In genomic region chr18:1503847-1504246, GRCh38 we compare ENCODE assay signal across 7 cellular contexts.
"Had no signal": no experiment of that assay in that cellular context is flagged by ENCODE, and none has a peak within 500 bp of the region (broad histone marks: within the 10 kb centered on the region; RNA-seq: fewer than 3 reads in every experiment).

No MANE protein-coding gene starts in this region.

- DNase-seq: IMR-90, KBM-7, KG1 had no signal

- H3K36me3 Mint-ChIP-seq: IgD-negative memory B cell had no signal

- H3K27me3 Mint-ChIP-seq: IgD-negative memory B cell had no signal

- H3K4me3 Mint-ChIP-seq: IgD-negative memory B cell had no signal

- FAIRE-seq: HTR-8/SVneo had no signal

- H3K9ac ChIP-seq: KMS-11 had no signal

- H3K27ac ChIP-seq: HL-60, KMS-11 had no signal

- H3K27ac Mint-ChIP-seq: IgD-negative memory B cell had no signal

- H3K4me1 Mint-ChIP-seq: IgD-negative memory B cell had no signal

- H3K4me2 ChIP-seq: KMS-11 had no signal
